In the genomic region with DNA sequence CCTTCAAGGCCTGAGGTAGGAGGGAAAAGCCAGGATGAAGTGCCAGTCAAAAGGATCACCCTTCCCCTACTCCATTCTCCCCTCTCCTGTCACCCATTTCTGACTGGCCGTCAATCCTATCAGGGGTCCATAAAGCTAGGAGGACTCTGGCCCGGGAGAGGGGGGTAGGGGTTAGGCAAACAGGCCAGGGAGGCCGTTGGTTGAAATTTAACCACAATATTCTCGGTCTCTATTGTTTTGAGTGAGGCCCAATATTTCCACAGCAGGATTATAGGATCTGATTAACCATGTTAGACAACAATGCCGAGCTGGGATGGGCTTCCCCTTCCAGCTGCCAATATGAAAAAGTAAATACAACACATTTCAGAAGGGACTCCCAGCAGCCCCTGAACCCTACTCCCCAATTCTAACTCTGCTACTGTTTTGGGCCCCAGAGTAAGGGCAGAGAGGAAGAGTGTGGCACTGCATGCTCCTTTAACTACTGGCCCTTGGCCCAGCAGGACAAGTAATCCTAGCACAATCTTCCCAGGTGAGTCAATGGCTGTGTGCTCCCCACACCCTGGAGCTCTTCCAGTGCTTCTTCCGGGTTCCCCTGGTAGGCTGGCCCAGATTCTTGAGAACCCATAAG, we compare ENCODE assay signal across 1 cellular context.
A peak's percentile ranks its signal among the peaks of the same experiment; 100 is the strongest.
TF ChIP-seq lines count a peak whose summit lies in the region.

No MANE protein-coding gene starts in this region.

TF ChIP-seq in HepG2, 621 proteins besides CTCF, POLR2A, EP300 and RAD21 (continued from another document):
- TF ChIP-seq ZNF441 (CRISPR knock-in tag; IDR thresholded peaks at IDR 0.05; ENCODE audit: borderline replicate concordance) (no peak), DMAP1 (CRISPR knock-in tag; IDR thresholded peaks at IDR 0.05) (no peak), REL (CRISPR knock-in tag; conservative IDR thresholded peaks at IDR 0.05) (no peak), JARID2 (CRISPR knock-in tag; IDR thresholded peaks at IDR 0.05; ENCODE audit: insufficient replicate concordance) (no peak), POGK (CRISPR knock-in tag; conservative IDR thresholded peaks at IDR 0.05) (peak; percentile 55; the same call in 1 of the 2 replicates), ZNF251 (CRISPR knock-in tag; IDR thresholded peaks at IDR 0.05) (no peak), TCF7 (IDR thresholded peaks at IDR 0.05; ENCODE audit: low read depth) (peak; percentile 69), FIP1L1 (IDR thresholded peaks at IDR 0.05; ENCODE audit: borderline replicate concordance, insufficient read depth, low read depth, low read length) (no peak), NPAS2 (CRISPR knock-in tag; IDR thresholded peaks at IDR 0.05; ENCODE audit: borderline replicate concordance) (no peak), IRF2 (CRISPR knock-in tag; IDR thresholded peaks at IDR 0.05) (no peak; the same call in 1 of the 2 replicates), PHF20 (CRISPR knock-in tag; IDR thresholded peaks at IDR 0.05) (0 out of 2 replicates have a peak, but pooled peaks have one; percentile 32), SETDB1 (CRISPR knock-in tag; IDR thresholded peaks at IDR 0.05; ENCODE audit: borderline replicate concordance) (no peak), SAP130 (CRISPR knock-in tag; IDR thresholded peaks at IDR 0.05; ENCODE audit: low read depth) (peak; percentile 76), HOXD1 (CRISPR knock-in tag; IDR thresholded peaks at IDR 0.05) (0 out of 2 replicates have a peak, but pooled peaks have one; percentile 50), RFXANK (CRISPR knock-in tag; IDR thresholded peaks at IDR 0.05) (no peak), GTF2F1 (IDR thresholded peaks at IDR 0.05; ENCODE audit: low read length) (no peak), ZNF230 (CRISPR knock-in tag; IDR thresholded peaks at IDR 0.05) (no peak), ZNF781 (CRISPR knock-in tag; IDR thresholded peaks at IDR 0.05; ENCODE audit: borderline replicate concordance, not compliant biosample characterization) (no peak), ZFP1 (CRISPR knock-in tag; IDR thresholded peaks at IDR 0.05) (0 out of 2 replicates have a peak, but pooled peaks have one; percentile 53), U2AF2 (IDR thresholded peaks at IDR 0.05; ENCODE audit: low read depth, low read length) (no peak), TGIF2 (CRISPR knock-in tag; IDR thresholded peaks at IDR 0.05) (no peak), ZNF569 (CRISPR knock-in tag; IDR thresholded peaks at IDR 0.05; ENCODE audit: borderline replicate concordance) (no peak)
- TF ChIP-seq, protein P1, sequence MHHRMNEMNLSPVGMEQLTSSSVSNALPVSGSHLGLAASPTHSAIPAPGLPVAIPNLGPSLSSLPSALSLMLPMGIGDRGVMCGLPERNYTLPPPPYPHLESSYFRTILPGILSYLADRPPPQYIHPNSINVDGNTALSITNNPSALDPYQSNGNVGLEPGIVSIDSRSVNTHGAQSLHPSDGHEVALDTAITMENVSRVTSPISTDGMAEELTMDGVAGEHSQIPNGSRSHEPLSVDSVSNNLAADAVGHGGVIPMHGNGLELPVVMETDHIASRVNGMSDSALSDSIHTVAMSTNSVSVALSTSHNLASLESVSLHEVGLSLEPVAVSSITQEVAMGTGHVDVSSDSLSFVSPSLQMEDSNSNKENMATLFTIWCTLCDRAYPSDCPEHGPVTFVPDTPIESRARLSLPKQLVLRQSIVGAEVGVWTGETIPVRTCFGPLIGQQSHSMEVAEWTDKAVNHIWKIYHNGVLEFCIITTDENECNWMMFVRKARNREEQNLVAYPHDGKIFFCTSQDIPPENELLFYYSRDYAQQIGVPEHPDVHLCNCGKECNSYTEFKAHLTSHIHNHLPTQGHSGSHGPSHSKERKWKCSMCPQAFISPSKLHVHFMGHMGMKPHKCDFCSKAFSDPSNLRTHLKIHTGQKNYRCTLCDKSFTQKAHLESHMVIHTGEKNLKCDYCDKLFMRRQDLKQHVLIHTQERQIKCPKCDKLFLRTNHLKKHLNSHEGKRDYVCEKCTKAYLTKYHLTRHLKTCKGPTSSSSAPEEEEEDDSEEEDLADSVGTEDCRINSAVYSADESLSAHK (CRISPR knock-in tag; IDR thresholded peaks at IDR 0.05; ENCODE audit: borderline replicate concordance), result no peak
- TF ChIP-seq, protein P2, sequence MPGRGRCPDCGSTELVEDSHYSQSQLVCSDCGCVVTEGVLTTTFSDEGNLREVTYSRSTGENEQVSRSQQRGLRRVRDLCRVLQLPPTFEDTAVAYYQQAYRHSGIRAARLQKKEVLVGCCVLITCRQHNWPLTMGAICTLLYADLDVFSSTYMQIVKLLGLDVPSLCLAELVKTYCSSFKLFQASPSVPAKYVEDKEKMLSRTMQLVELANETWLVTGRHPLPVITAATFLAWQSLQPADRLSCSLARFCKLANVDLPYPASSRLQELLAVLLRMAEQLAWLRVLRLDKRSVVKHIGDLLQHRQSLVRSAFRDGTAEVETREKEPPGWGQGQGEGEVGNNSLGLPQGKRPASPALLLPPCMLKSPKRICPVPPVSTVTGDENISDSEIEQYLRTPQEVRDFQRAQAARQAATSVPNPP (CRISPR knock-in tag; IDR thresholded peaks at IDR 0.05), result peak; percentile 80; the same call in 1 of the 2 replicates
- TF ChIP-seq, protein P3, sequence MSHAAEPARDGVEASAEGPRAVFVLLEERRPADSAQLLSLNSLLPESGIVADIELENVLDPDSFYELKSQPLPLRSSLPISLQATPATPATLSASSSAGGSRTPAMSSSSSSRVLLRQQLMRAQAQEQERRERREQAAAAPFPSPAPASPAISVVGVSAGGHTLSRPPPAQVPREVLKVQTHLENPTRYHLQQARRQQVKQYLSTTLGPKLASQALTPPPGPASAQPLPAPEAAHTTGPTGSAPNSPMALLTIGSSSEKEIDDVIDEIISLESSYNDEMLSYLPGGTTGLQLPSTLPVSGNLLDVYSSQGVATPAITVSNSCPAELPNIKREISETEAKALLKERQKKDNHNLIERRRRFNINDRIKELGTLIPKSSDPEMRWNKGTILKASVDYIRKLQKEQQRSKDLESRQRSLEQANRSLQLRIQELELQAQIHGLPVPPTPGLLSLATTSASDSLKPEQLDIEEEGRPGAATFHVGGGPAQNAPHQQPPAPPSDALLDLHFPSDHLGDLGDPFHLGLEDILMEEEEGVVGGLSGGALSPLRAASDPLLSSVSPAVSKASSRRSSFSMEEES (CRISPR knock-in tag; IDR thresholded peaks at IDR 0.05), result peak; percentile 48; the same call in 1 of the 2 replicates
- TF ChIP-seq, protein P4, sequence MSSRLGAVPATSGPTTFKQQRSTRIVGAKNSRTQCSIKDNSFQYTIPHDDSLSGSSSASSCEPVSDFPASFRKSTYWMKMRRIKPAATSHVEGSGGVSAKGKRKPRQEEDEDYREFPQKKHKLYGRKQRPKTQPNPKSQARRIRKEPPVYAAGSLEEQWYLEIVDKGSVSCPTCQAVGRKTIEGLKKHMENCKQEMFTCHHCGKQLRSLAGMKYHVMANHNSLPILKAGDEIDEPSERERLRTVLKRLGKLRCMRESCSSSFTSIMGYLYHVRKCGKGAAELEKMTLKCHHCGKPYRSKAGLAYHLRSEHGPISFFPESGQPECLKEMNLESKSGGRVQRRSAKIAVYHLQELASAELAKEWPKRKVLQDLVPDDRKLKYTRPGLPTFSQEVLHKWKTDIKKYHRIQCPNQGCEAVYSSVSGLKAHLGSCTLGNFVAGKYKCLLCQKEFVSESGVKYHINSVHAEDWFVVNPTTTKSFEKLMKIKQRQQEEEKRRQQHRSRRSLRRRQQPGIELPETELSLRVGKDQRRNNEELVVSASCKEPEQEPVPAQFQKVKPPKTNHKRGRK (CRISPR knock-in tag; IDR thresholded peaks at IDR 0.05), result no peak
